11 cellular contexts compared by ENCODE assay signal in genomic region chr6:98054453-98054852, GRCh38.
DNase-seq lines count a peak whose midpoint lies in the region; ATAC-seq and TF ChIP-seq lines count a peak whose summit lies in the region.
"Had no signal": no experiment of that assay in that cellular context is flagged by ENCODE, and none has a peak within 500 bp of the region (broad histone marks: within the 10 kb centered on the region; RNA-seq: fewer than 3 reads in every experiment).

No MANE protein-coding gene starts in this region.

- H3K36me3 ChIP-seq in mammary epithelial cell (ENCODE audit: insufficient read depth, low read length), result no peaks in the 10 kb centered on the region
- no peaks in the 10 kb centered on the region for H3K36me3 ChIP-seq in CD4-positive, alpha-beta memory T cell (ENCODE audit: insufficient read depth, low read length)
- H3K36me3 ChIP-seq: stomach had no signal

- H3K9me3 ChIP-seq in mammary epithelial cell (replicated peaks; ENCODE audit: insufficient read depth, low read length), result no peaks in the 10 kb centered on the region
- no peaks in the 10 kb centered on the region for H3K9me3 ChIP-seq in CD4-positive, alpha-beta memory T cell (ENCODE audit: control insufficient read depth in 1 of 2, low read length in 2 of 2)
- H3K9me3 ChIP-seq: stomach had no signal

- no peaks in the 10 kb centered on the region for H3K36me3 Mint-ChIP-seq in CD4-positive, alpha-beta memory T cell

- DNase-seq in AG08395 (ENCODE audit: low spot score), result peak; percentile 9
- DNase-seq in LNCaP clone FGC (ENCODE audit: low read depth), result no peak
- DNase-seq in mammary epithelial cell, result peak; percentile 6
- DNase-seq in CD4-positive, alpha-beta memory T cell, result no peak
- no peak for DNase-seq in posterior cingulate gyrus
- DNase-seq in activated naive CD4-positive, alpha-beta T cell treated with anti-CD3 and anti-CD28 coated beads, Interleukin-2, amount 50 U/mL, for 16 hours, result no peak
- DNase-seq in NCI-H2171 treated with DMSO at 0.1 percent for 48 hours (lab: John Stamatoyannopoulos, UW), result no peak
- DNase-seq: CD4-positive, alpha-beta T cell; stomach had no signal

- intact Hi-C loops in mammary epithelial cell (cut with micrococcal nuclease), result loop anchor here (1.0 to 2.0 kb wide), 3 partner anchors 785 to 1064 kb away; no protein-coding TSS in a partner anchor
- intact Hi-C loops in CD4-positive, alpha-beta memory T cell (cut with micrococcal nuclease), result no loop called here
- intact Hi-C loops in posterior cingulate gyrus (cut with DNase I), result loop anchor here (5.0 kb wide), 1 partner anchor 793 kb away; no protein-coding TSS in a partner anchor

- H2AFZ ChIP-seq in mammary epithelial cell (ENCODE audit: low read depth, low read length), result no peak overlapping the region

- no peak overlapping the region for H3K27ac Mint-ChIP-seq in CD4-positive, alpha-beta memory T cell
- H3K27ac Mint-ChIP-seq: CD4-positive, alpha-beta T cell had no signal

- POLR2A ChIA-PET in CD4-positive, alpha-beta memory T cell (lab: Charles Lee; ENCODE audit: partially characterized antibody), result no interaction called here

- H3K27me3 Mint-ChIP-seq in CD4-positive, alpha-beta memory T cell, result no peaks in the 10 kb centered on the region
- H3K27me3 Mint-ChIP-seq: CD4-positive, alpha-beta T cell had no signal

- in situ Hi-C loops in mammary epithelial cell (cut with MboI; ENCODE audit: low sequenced_read_pairs in 2 of 2), result no loop called here

- CTCF ChIA-PET in mammary epithelial cell (lab: Charles Lee; ENCODE audit: low non-redundant PET), result no interaction called here
- CTCF ChIA-PET in CD4-positive, alpha-beta memory T cell (lab: Charles Lee; ENCODE audit: partially characterized antibody), result no interaction called here

- H3K27me3 ChIP-seq in mammary epithelial cell (ENCODE audit: insufficient read depth, low read length), result no peaks in the 10 kb centered on the region
- H3K27me3 ChIP-seq in CD4-positive, alpha-beta memory T cell (ENCODE audit: insufficient read depth, low read length), result no peaks in the 10 kb centered on the region
- H3K27me3 ChIP-seq: stomach had no signal

- no peaks in the 10 kb centered on the region for H3K4me1 Mint-ChIP-seq in CD4-positive, alpha-beta memory T cell

- peak; percentile 61 for ATAC-seq in GM19467 (IDR thresholded peaks at IDR 0.05; ENCODE audit: unreplicated experiment)
- ATAC-seq: sciatic nerve had no signal

- H3K4me3 ChIP-seq in LNCaP clone FGC (ENCODE audit: low read depth, low read length) (no peak overlapping the region), mammary epithelial cell (replicated peaks in 1 of 3; ENCODE audit: insufficient read depth in 1 of 3, low read depth in 2 of 3, low read length in 3 of 3) (no peak overlapping the region)
- H3K4me3 ChIP-seq in CD4-positive, alpha-beta memory T cell (ENCODE audit: low read length in 2 of 2), result no peak overlapping the region
- H3K4me3 ChIP-seq: stomach had no signal

- no peaks in the 10 kb centered on the region for H3K4me1 ChIP-seq in mammary epithelial cell (ENCODE audit: insufficient read depth, low read length)
- H3K4me1 ChIP-seq in CD4-positive, alpha-beta memory T cell (ENCODE audit: insufficient read depth, low read length), result no peaks in the 10 kb centered on the region
- H3K4me1 ChIP-seq: stomach had no signal

- H3K9ac ChIP-seq in mammary epithelial cell (ENCODE audit: insufficient read depth, low read length), result no peak overlapping the region

- TF ChIP-seq CTCF in LNCaP clone FGC (IDR thresholded peaks at IDR 0.05; ENCODE audit: control insufficient read depth, extremely low read depth, insufficient read depth) (peak; percentile 11; the same call in 1 of the 2 replicates), mammary epithelial cell (conservative IDR thresholded peaks at IDR 0.05 in 1 of 2, IDR thresholded peaks at IDR 0.05 in 1 of 2; ENCODE audit: extremely low read depth in 1 of 2, insufficient read depth in 1 of 2, low read depth in 1 of 2, low read length in 2 of 2) (peak; percentile 35 to 59)

- dilution Hi-C loops in mammary epithelial cell (cut with HindIII; ENCODE audit: low sequenced_read_pairs), result no loop called here

- 94% methylated on average over 2 of the region's 2 CpGs for WGBS in mammary epithelial cell (ENCODE audit: low coverage, missing lambda C conversion rate)

- H4K20me1 ChIP-seq in mammary epithelial cell (ENCODE audit: insufficient read depth, low read length), result no peaks in the 10 kb centered on the region

- no peak overlapping the region for H3K27ac ChIP-seq in mammary epithelial cell (ENCODE audit: insufficient read depth, low read depth, low read length)
- no peak overlapping the region for H3K27ac ChIP-seq in CD4-positive, alpha-beta memory T cell (ENCODE audit: low read depth, low read length)
- H3K27ac ChIP-seq: stomach had no signal

- no TSS peak for BruUV-seq in mammary epithelial cell (replicated peaks; lab: Mats Ljungman, UMichigan)

- peaks cover 0 to 3% (median 0%) of the 10 kb centered on the region in 8 donors for H3K9me3 Mint-ChIP-seq in CD4-positive, alpha-beta memory T cell

- no peaks in the 10 kb centered on the region for H3K79me2 ChIP-seq in mammary epithelial cell (ENCODE audit: insufficient read depth, low read length)

- H3K4me3 Mint-ChIP-seq in CD4-positive, alpha-beta memory T cell, result no peak overlapping the region
- H3K4me3 Mint-ChIP-seq: CD4-positive, alpha-beta T cell had no signal

- no peak overlapping the region for H3K4me2 ChIP-seq in mammary epithelial cell (ENCODE audit: insufficient read depth, low read depth, low read length)

Comparison
In these comparisons a context has a peak if more than half of its experiments do, and no peak if none do; other contexts are left out.
1. DNase-seq: peak in AG08395 (single experiment) and mammary epithelial cell (single experiment); none in LNCaP clone FGC (single experiment), CD4-positive, alpha-beta memory T cell (0 of 5), posterior cingulate gyrus (0 of 10), activated naive CD4-positive, alpha-beta T cell treated with anti-CD3 and anti-CD28 coated beads, Interleukin-2, amount 50 U/mL, for 16 hours (single experiment) and NCI-H2171 treated with DMSO at 0.1 percent for 48 hours (single experiment).